In genomic region chr18:51881394-51881793, GRCh38 we compare ENCODE assay signal across 38 cellular contexts.
"Had no signal": no experiment of that assay in that cellular context is flagged by ENCODE, and none has a peak within 500 bp of the region (broad histone marks: within the 10 kb centered on the region; RNA-seq: fewer than 3 reads in every experiment).

No MANE protein-coding gene starts in this region.

- H3K4me3 ChIP-seq: adrenal gland, body of pancreas, breast epithelium, cardiac muscle cell had no signal

- DNase-seq: activated B cell treated with CpG ODN at 0.5 μM for 24 hours; activated CD4-positive, alpha-beta T cell treated with anti-CD3 and anti-CD28 coated beads for 48 hours; activated CD4-positive, alpha-beta T cell treated with anti-CD3 and anti-CD28 coated beads, Interleukin-2, amount 10 ng/mL, durations not matched to agents 7 days and 5 days; activated CD4-positive, alpha-beta T cell treated with anti-CD3 and anti-CD28 coated beads, Interleukin-2, amount 50 U/mL, for 48 hours; activated CD4-positive, CD25-positive, alpha-beta regulatory T cell treated with anti-CD3 and anti-CD28 coated beads, Interleukin-2, amount 50 U/mL, for 72 hours; activated CD8-positive, alpha-beta memory T cell treated with anti-CD3 and anti-CD28 coated beads, Interleukin-2, amount 50 U/mL, for 4 hours; activated CD8-positive, alpha-beta T cell treated with anti-CD3 and anti-CD28 coated beads for 36 hours; activated effector memory CD4-positive, alpha-beta T cell treated with anti-CD3 and anti-CD28 coated beads, Interleukin-2, amount 50 U/mL, for 16 hours; activated gamma-delta T cell treated with Interleukin-2 at 50 U/mL for 16 hours; activated naive CD4-positive, alpha-beta T cell; activated naive CD4-positive, alpha-beta T cell treated with anti-CD3 and anti-CD28 coated beads for 36 hours; activated naive CD4-positive, alpha-beta T cell treated with anti-CD3 and anti-CD28 coated beads, Interleukin-2, amount 50 U/mL, for 16 hours; activated naive CD8-positive, alpha-beta T cell treated with anti-CD3 and anti-CD28 coated beads for 36 hours; activated T-cell treated with anti-CD3 and anti-CD28 coated beads for 4 hours; activated T-cell treated with anti-CD3 and anti-CD28 coated beads, Interleukin-2, amount 50 U/mL, for 1 hour; activated T-cell treated with anti-CD3 and anti-CD28 coated beads, Interleukin-2, amount 50 U/mL, for 4 hours; activated T-cell treated with anti-CD3 and anti-CD28 coated beads, Interleukin-2, amount 50 U/mL, for 72 hours; adrenal gland; amniotic stem cell; aorta; body of pancreas; brain microvascular endothelial cell; caudate nucleus; cerebellar nuclear complex; T-helper 1 cell; T-helper 2 cell; T-helper 9 cell had no signal

- H3K4me1 ChIP-seq: adrenal gland, body of pancreas, breast epithelium had no signal

- H3K4me1 Mint-ChIP-seq: activated B cell treated with CpG ODN at 0.5 μM for 24 hours; activated CD4-positive, alpha-beta T cell treated with anti-CD3 and anti-CD28 coated beads, Interleukin-2, amount 10 ng/mL, durations not matched to agents 7 days and 5 days; activated naive CD8-positive, alpha-beta T cell treated with anti-CD3 and anti-CD28 coated beads for 36 hours; activated T-helper 17 cell treated with anti-CD3 and anti-CD28 coated beads, Interleukin-2, amount 50 U/mL, for 72 hours; central memory CD8-positive, alpha-beta T cell had no signal

- H3K27me3 ChIP-seq: adrenal gland, body of pancreas, brain microvascular endothelial cell, breast epithelium, cardiac muscle cell had no signal

- H3K9me3 Mint-ChIP-seq: activated CD4-positive, alpha-beta T cell treated with anti-CD3 and anti-CD28 coated beads, Interleukin-2, amount 10 ng/mL, durations not matched to agents 7 days and 5 days; activated naive CD4-positive, alpha-beta T cell treated with anti-CD3 and anti-CD28 coated beads, Interleukin-2, amount 50 U/mL, for 72 hours; activated T-cell treated with anti-CD3 and anti-CD28 coated beads, Interleukin-2, amount 50 U/mL, for 4 hours; activated T-helper 1 cell treated with anti-CD3 and anti-CD28 coated beads, Interleukin-12 subunit alpha, Interleukin-12 subunit beta, Interleukin-2, Interleukin-4 antibody, amounts not matched to agents 30 ng/mL and 10 ng/mL and 1 ng/mL, durations not matched to agents 14 hours and 24 hours and 36 hours; activated T-helper 17 cell treated with anti-CD3 and anti-CD28 coated beads, Interleukin-2, amount 50 U/mL, for 72 hours; T-helper 1 cell treated with Interleukin-12 subunit alpha and Interleukin-12 subunit beta and Interleukin-4 antibody, amounts not matched to agents 30 μg/mL and 1 μg/mL, for 36 hours; T-helper 2 cell treated with Interferon-gamma antibody and Interleukin-4, amounts not matched to agents 5 μg/mL and 100 μg/mL, for 36 hours had no signal

- ATAC-seq: activated CD8-positive, alpha-beta T cell treated with anti-CD3 and anti-CD28 coated beads for 36 hours; activated naive CD4-positive, alpha-beta T cell treated with anti-CD3 and anti-CD28 coated beads, Interleukin-2, amount 50 U/mL, for 72 hours; activated T-cell treated with anti-CD3 and anti-CD28 coated beads, Interleukin-2, amount 50 U/mL, for 4 hours; activated T-cell treated with anti-CD3 and anti-CD28 coated beads, Interleukin-2, amount 50 U/mL, for 72 hours; activated T-helper 17 cell treated with anti-CD3 and anti-CD28 coated beads, Interleukin-2, amount 50 U/mL, for 72 hours; body of pancreas had no signal

- H3K27ac ChIP-seq: adrenal gland, body of pancreas, brain microvascular endothelial cell, breast epithelium, cardiac muscle cell, VCaP had no signal

- H3K36me3 ChIP-seq: adrenal gland, brain microvascular endothelial cell, breast epithelium, cardiac muscle cell had no signal

- FAIRE-seq: astrocyte, TTC549 had no signal

- H3K27me3 Mint-ChIP-seq: activated B cell treated with CpG ODN at 0.5 μM for 24 hours; activated CD4-positive, alpha-beta T cell treated with anti-CD3 and anti-CD28 coated beads, Interleukin-2, amount 10 ng/mL, durations not matched to agents 7 days and 5 days; activated CD8-positive, alpha-beta T cell treated with anti-CD3 and anti-CD28 coated beads for 36 hours; activated naive CD8-positive, alpha-beta T cell treated with anti-CD3 and anti-CD28 coated beads for 36 hours; activated T-helper 17 cell treated with anti-CD3 and anti-CD28 coated beads, Interleukin-2, amount 50 U/mL, for 72 hours; central memory CD8-positive, alpha-beta T cell had no signal

- H3K4me3 Mint-ChIP-seq: activated B cell treated with CpG ODN at 0.5 μM for 24 hours; activated CD4-positive, alpha-beta T cell treated with anti-CD3 and anti-CD28 coated beads, Interleukin-2, amount 10 ng/mL, durations not matched to agents 7 days and 5 days; activated CD8-positive, alpha-beta T cell treated with anti-CD3 and anti-CD28 coated beads for 36 hours; activated naive CD4-positive, alpha-beta T cell treated with anti-CD3 and anti-CD28 coated beads for 36 hours; activated naive CD8-positive, alpha-beta T cell treated with anti-CD3 and anti-CD28 coated beads for 36 hours; activated T-cell treated with anti-CD3 and anti-CD28 coated beads, Interleukin-2, amount 50 U/mL, for 4 hours; activated T-cell treated with anti-CD3 and anti-CD28 coated beads, Interleukin-2, amount 50 U/mL, for 72 hours; activated T-helper 1 cell treated with anti-CD3 and anti-CD28 coated beads, Interleukin-12 subunit alpha, Interleukin-12 subunit beta, Interleukin-2, Interleukin-4 antibody, amounts not matched to agents 30 ng/mL and 10 ng/mL and 1 ng/mL, durations not matched to agents 14 hours and 24 hours and 36 hours; activated T-helper 17 cell treated with anti-CD3 and anti-CD28 coated beads, Interleukin-2, amount 50 U/mL, for 72 hours; central memory CD8-positive, alpha-beta T cell; T-helper 1 cell treated with Interleukin-12 subunit alpha and Interleukin-12 subunit beta and Interleukin-4 antibody, amounts not matched to agents 30 μg/mL and 1 μg/mL, for 36 hours; T-helper 2 cell treated with Interferon-gamma antibody and Interleukin-4, amounts not matched to agents 5 μg/mL and 100 μg/mL, for 36 hours had no signal

- H3K36me3 Mint-ChIP-seq: activated naive CD4-positive, alpha-beta T cell treated with anti-CD3 and anti-CD28 coated beads, Interleukin-2, amount 50 U/mL, for 72 hours; activated naive CD8-positive, alpha-beta T cell treated with anti-CD3 and anti-CD28 coated beads for 36 hours had no signal

- H3K27ac Mint-ChIP-seq: activated B cell treated with CpG ODN at 0.5 μM for 24 hours; activated CD4-positive, alpha-beta T cell treated with anti-CD3 and anti-CD28 coated beads, Interleukin-2, amount 10 ng/mL, durations not matched to agents 7 days and 5 days; activated CD8-positive, alpha-beta T cell treated with anti-CD3 and anti-CD28 coated beads for 36 hours; activated naive CD4-positive, alpha-beta T cell treated with anti-CD3 and anti-CD28 coated beads for 36 hours; activated naive CD4-positive, alpha-beta T cell treated with anti-CD3 and anti-CD28 coated beads, Interleukin-2, amount 50 U/mL, for 72 hours; activated naive CD8-positive, alpha-beta T cell treated with anti-CD3 and anti-CD28 coated beads for 36 hours; activated T-cell treated with anti-CD3 and anti-CD28 coated beads, Interleukin-2, amount 50 U/mL, for 72 hours; activated T-helper 1 cell treated with anti-CD3 and anti-CD28 coated beads, Interleukin-12 subunit alpha, Interleukin-12 subunit beta, Interleukin-2, Interleukin-4 antibody, amounts not matched to agents 30 ng/mL and 10 ng/mL and 1 ng/mL, durations not matched to agents 14 hours and 24 hours and 36 hours; activated T-helper 17 cell treated with anti-CD3 and anti-CD28 coated beads, Interleukin-2, amount 50 U/mL, for 72 hours; T-helper 1 cell treated with Interleukin-12 subunit alpha and Interleukin-12 subunit beta and Interleukin-4 antibody, amounts not matched to agents 30 μg/mL and 1 μg/mL, for 36 hours; T-helper 2 cell treated with Interferon-gamma antibody and Interleukin-4, amounts not matched to agents 5 μg/mL and 100 μg/mL, for 36 hours had no signal

- H3K9me3 ChIP-seq: adrenal gland, body of pancreas had no signal
